Comparison of ENCODE assay signal across 1 cellular context in the genomic region with DNA sequence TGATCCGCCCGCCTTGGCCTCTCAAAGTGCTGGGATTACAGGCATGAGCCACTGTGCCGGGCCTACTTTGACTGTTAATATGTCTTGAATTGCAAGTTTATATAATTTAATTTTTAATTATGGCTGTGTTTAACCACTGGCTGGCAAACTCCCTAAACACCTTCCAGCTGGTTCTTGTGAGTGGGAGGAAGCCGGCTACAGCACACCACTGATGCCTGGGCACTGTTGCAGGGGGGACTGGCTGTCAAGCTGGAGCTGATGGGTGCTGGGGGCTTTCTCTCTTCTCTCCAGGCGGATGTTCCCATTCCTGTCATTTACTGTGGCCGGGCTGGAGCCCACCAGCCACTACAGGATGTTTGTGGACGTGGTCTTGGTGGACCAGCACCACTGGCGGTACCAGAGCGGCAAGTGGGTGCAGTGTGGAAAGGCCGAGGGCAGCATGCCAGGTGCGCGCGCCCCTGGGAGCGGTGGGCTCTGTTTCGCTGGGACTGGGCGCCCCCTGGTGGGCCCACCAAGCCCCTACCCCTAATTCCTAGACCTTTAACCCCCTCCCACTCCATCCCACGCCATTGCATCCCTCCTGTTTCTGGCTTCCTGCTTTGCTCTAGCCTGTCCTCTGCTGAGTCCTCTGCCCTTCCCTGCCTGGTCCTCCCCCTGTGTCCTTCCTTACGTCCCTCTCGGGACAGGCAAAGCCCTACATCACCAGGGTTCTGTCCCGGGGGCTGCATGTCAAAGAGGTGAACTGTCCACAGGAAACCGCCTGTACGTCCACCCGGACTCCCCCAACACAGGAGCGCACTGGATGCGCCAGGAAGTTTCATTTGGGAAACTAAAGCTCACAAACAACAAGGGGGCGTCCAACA.
TF ChIP-seq lines count a peak whose summit lies in the region.

No MANE protein-coding gene starts in this region.

TF ChIP-seq in HEK293, 187 proteins besides CTCF, POLR2A, EP300 and RAD21 (continued from another document):
- TF ChIP-seq, protein P1, sequence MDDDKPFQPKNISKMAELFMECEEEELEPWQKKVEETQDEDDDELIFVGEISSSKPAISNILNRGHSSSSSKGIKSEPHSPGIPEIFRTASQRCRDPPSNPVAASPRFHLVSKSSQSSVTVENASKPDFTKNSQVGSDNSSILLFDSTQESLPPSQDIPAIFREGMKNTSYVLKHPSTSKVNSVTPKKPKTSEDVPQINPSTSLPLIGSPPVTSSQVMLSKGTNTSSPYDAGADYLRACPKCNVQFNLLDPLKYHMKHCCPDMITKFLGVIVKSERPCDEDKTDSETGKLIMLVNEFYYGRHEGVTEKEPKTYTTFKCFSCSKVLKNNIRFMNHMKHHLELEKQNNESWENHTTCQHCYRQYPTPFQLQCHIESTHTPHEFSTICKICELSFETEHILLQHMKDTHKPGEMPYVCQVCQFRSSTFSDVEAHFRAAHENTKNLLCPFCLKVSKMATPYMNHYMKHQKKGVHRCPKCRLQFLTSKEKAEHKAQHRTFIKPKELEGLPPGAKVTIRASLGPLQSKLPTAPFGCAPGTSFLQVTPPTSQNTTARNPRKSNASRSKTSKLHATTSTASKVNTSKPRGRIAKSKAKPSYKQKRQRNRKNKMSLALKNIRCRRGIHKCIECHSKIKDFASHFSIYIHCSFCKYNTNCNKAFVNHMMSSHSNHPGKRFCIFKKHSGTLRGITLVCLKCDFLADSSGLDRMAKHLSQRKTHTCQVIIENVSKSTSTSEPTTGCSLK (tag by site-specific recombination; IDR thresholded peaks at IDR 0.05), result no peak
- TF ChIP-seq EGR2 (tag by site-specific recombination; IDR thresholded peaks at IDR 0.05; ENCODE audit: low read depth) (peak; percentile 91), ZNF777 (tag by site-specific recombination; IDR thresholded peaks at IDR 0.05; ENCODE audit: borderline replicate concordance) (no peak), ZNF792 (tag by site-specific recombination; IDR thresholded peaks at IDR 0.05) (no peak)
- TF ChIP-seq, protein P2, sequence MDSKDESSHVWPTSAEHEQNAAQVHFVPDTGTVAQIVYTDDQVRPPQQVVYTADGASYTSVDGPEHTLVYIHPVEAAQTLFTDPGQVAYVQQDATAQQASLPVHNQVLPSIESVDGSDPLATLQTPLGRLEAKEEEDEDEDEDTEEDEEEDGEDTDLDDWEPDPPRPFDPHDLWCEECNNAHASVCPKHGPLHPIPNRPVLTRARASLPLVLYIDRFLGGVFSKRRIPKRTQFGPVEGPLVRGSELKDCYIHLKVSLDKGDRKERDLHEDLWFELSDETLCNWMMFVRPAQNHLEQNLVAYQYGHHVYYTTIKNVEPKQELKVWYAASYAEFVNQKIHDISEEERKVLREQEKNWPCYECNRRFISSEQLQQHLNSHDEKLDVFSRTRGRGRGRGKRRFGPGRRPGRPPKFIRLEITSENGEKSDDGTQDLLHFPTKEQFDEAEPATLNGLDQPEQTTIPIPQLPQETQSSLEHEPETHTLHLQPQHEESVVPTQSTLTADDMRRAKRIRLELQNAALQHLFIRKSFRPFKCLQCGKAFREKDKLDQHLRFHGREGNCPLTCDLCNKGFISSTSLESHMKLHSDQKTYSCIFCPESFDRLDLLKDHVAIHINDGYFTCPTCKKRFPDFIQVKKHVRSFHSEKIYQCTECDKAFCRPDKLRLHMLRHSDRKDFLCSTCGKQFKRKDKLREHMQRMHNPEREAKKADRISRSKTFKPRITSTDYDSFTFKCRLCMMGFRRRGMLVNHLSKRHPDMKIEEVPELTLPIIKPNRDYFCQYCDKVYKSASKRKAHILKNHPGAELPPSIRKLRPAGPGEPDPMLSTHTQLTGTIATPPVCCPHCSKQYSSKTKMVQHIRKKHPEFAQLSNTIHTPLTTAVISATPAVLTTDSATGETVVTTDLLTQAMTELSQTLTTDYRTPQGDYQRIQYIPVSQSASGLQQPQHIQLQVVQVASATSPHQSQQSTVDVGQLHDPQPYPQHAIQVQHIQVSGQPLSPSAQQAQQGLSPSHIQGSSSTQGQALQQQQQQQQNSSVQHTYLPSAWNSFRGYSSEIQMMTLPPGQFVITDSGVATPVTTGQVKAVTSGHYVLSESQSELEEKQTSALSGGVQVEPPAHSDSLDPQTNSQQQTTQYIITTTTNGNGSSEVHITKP (tag by site-specific recombination; IDR thresholded peaks at IDR 0.05), result no peak
- TF ChIP-seq, protein P3, sequence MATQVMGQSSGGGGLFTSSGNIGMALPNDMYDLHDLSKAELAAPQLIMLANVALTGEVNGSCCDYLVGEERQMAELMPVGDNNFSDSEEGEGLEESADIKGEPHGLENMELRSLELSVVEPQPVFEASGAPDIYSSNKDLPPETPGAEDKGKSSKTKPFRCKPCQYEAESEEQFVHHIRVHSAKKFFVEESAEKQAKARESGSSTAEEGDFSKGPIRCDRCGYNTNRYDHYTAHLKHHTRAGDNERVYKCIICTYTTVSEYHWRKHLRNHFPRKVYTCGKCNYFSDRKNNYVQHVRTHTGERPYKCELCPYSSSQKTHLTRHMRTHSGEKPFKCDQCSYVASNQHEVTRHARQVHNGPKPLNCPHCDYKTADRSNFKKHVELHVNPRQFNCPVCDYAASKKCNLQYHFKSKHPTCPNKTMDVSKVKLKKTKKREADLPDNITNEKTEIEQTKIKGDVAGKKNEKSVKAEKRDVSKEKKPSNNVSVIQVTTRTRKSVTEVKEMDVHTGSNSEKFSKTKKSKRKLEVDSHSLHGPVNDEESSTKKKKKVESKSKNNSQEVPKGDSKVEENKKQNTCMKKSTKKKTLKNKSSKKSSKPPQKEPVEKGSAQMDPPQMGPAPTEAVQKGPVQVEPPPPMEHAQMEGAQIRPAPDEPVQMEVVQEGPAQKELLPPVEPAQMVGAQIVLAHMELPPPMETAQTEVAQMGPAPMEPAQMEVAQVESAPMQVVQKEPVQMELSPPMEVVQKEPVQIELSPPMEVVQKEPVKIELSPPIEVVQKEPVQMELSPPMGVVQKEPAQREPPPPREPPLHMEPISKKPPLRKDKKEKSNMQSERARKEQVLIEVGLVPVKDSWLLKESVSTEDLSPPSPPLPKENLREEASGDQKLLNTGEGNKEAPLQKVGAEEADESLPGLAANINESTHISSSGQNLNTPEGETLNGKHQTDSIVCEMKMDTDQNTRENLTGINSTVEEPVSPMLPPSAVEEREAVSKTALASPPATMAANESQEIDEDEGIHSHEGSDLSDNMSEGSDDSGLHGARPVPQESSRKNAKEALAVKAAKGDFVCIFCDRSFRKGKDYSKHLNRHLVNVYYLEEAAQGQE (tag by site-specific recombination; IDR thresholded peaks at IDR 0.05), result no peak
